Comparison of ENCODE assay signal across 1 cellular context in genomic region chr10:13823046-13823711, GRCh38.
TF ChIP-seq lines count a peak whose summit lies in the region.

No MANE protein-coding gene starts in this region.

TF ChIP-seq in WTC11, 78 proteins besides CTCF, POLR2A, EP300 and RAD21 (continues in another document):
- TF ChIP-seq, protein P1, sequence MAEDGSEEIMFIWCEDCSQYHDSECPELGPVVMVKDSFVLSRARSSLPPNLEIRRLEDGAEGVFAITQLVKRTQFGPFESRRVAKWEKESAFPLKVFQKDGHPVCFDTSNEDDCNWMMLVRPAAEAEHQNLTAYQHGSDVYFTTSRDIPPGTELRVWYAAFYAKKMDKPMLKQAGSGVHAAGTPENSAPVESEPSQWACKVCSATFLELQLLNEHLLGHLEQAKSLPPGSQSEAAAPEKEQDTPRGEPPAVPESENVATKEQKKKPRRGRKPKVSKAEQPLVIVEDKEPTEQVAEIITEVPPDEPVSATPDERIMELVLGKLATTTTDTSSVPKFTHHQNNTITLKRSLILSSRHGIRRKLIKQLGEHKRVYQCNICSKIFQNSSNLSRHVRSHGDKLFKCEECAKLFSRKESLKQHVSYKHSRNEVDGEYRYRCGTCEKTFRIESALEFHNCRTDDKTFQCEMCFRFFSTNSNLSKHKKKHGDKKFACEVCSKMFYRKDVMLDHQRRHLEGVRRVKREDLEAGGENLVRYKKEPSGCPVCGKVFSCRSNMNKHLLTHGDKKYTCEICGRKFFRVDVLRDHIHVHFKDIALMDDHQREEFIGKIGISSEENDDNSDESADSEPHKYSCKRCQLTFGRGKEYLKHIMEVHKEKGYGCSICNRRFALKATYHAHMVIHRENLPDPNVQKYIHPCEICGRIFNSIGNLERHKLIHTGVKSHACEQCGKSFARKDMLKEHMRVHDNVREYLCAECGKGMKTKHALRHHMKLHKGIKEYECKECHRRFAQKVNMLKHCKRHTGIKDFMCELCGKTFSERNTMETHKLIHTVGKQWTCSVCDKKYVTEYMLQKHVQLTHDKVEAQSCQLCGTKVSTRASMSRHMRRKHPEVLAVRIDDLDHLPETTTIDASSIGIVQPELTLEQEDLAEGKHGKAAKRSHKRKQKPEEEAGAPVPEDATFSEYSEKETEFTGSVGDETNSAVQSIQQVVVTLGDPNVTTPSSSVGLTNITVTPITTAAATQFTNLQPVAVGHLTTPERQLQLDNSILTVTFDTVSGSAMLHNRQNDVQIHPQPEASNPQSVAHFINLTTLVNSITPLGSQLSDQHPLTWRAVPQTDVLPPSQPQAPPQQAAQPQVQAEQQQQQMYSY (CRISPR knock-in tag; IDR thresholded peaks at IDR 0.05) = no peak
- TF ChIP-seq ATF1 (CRISPR knock-in tag; IDR thresholded peaks at IDR 0.05) (no peak), ZNF219 (CRISPR knock-in tag; IDR thresholded peaks at IDR 0.05; ENCODE audit: borderline replicate concordance) (no peak), ZNF121 (CRISPR knock-in tag; IDR thresholded peaks at IDR 0.05) (no peak), RORB (CRISPR knock-in tag; IDR thresholded peaks at IDR 0.05) (no peak), GRHL2 (CRISPR knock-in tag; IDR thresholded peaks at IDR 0.05; ENCODE audit: insufficient replicate concordance, severe bottlenecking) (no peak), ZNF232 (CRISPR knock-in tag; IDR thresholded peaks at IDR 0.05) (no peak), ZNF317 (CRISPR knock-in tag; IDR thresholded peaks at IDR 0.05; ENCODE audit: borderline replicate concordance, low read depth) (no peak), ZBTB43 (CRISPR knock-in tag; IDR thresholded peaks at IDR 0.05) (no peak), RELA (CRISPR knock-in tag; IDR thresholded peaks at IDR 0.05; ENCODE audit: borderline replicate concordance) (no peak), ATF2 (CRISPR knock-in tag; IDR thresholded peaks at IDR 0.05; ENCODE audit: borderline replicate concordance, low read depth) (no peak), ZNF671 (CRISPR knock-in tag; IDR thresholded peaks at IDR 0.05) (no peak), KAT7 (CRISPR knock-in tag; IDR thresholded peaks at IDR 0.05; ENCODE audit: borderline replicate concordance) (no peak), ZBTB21 (CRISPR knock-in tag; IDR thresholded peaks at IDR 0.05; ENCODE audit: borderline replicate concordance) (no peak), IRF1 (CRISPR knock-in tag; IDR thresholded peaks at IDR 0.05) (no peak), JAZF1 (CRISPR knock-in tag; IDR thresholded peaks at IDR 0.05) (no peak), FOXP1 (CRISPR knock-in tag; IDR thresholded peaks at IDR 0.05; ENCODE audit: borderline replicate concordance) (no peak), ZNF396 (CRISPR knock-in tag; IDR thresholded peaks at IDR 0.05; ENCODE audit: borderline replicate concordance) (no peak), ZNF263 (CRISPR knock-in tag; IDR thresholded peaks at IDR 0.05; ENCODE audit: low read depth) (peak; percentile 72; the same call in 1 of the 2 replicates), ATF6 (CRISPR knock-in tag; IDR thresholded peaks at IDR 0.05) (no peak), CDX4 (CRISPR knock-in tag; IDR thresholded peaks at IDR 0.05; ENCODE audit: borderline replicate concordance) (no peak), GABPB1 (CRISPR knock-in tag; IDR thresholded peaks at IDR 0.05) (no peak), NFE2L1 (CRISPR knock-in tag; IDR thresholded peaks at IDR 0.05) (0 out of 2 replicates have a peak, but pooled peaks have one; percentile 26), E2F4 (CRISPR knock-in tag; IDR thresholded peaks at IDR 0.05; ENCODE audit: borderline replicate concordance, low read depth) (no peak), TCF7 (CRISPR knock-in tag; IDR thresholded peaks at IDR 0.05; ENCODE audit: low read depth) (no peak), CREB1 (CRISPR knock-in tag; IDR thresholded peaks at IDR 0.05) (no peak), TEAD1 (CRISPR knock-in tag; IDR thresholded peaks at IDR 0.05) (peak; percentile 79; the same call in 1 of the 2 replicates)
- TF ChIP-seq, protein P2, sequence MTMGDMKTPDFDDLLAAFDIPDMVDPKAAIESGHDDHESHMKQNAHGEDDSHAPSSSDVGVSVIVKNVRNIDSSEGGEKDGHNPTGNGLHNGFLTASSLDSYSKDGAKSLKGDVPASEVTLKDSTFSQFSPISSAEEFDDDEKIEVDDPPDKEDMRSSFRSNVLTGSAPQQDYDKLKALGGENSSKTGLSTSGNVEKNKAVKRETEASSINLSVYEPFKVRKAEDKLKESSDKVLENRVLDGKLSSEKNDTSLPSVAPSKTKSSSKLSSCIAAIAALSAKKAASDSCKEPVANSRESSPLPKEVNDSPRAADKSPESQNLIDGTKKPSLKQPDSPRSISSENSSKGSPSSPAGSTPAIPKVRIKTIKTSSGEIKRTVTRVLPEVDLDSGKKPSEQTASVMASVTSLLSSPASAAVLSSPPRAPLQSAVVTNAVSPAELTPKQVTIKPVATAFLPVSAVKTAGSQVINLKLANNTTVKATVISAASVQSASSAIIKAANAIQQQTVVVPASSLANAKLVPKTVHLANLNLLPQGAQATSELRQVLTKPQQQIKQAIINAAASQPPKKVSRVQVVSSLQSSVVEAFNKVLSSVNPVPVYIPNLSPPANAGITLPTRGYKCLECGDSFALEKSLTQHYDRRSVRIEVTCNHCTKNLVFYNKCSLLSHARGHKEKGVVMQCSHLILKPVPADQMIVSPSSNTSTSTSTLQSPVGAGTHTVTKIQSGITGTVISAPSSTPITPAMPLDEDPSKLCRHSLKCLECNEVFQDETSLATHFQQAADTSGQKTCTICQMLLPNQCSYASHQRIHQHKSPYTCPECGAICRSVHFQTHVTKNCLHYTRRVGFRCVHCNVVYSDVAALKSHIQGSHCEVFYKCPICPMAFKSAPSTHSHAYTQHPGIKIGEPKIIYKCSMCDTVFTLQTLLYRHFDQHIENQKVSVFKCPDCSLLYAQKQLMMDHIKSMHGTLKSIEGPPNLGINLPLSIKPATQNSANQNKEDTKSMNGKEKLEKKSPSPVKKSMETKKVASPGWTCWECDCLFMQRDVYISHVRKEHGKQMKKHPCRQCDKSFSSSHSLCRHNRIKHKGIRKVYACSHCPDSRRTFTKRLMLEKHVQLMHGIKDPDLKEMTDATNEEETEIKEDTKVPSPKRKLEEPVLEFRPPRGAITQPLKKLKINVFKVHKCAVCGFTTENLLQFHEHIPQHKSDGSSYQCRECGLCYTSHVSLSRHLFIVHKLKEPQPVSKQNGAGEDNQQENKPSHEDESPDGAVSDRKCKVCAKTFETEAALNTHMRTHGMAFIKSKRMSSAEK (CRISPR knock-in tag; IDR thresholded peaks at IDR 0.05; ENCODE audit: borderline replicate concordance) = 0 out of 2 replicates have a peak, but pooled peaks have one; percentile 35
- TF ChIP-seq, protein P3, sequence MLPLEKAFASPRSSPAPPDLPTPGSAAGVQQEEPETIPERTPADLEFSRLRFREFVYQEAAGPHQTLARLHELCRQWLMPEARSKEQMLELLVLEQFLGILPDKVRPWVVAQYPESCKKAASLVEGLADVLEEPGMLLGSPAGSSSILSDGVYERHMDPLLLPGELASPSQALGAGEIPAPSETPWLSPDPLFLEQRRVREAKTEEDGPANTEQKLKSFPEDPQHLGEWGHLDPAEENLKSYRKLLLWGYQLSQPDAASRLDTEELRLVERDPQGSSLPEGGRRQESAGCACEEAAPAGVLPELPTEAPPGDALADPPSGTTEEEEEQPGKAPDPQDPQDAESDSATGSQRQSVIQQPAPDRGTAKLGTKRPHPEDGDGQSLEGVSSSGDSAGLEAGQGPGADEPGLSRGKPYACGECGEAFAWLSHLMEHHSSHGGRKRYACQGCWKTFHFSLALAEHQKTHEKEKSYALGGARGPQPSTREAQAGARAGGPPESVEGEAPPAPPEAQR (CRISPR knock-in tag; IDR thresholded peaks at IDR 0.05) = no peak
- TF ChIP-seq, protein P4, sequence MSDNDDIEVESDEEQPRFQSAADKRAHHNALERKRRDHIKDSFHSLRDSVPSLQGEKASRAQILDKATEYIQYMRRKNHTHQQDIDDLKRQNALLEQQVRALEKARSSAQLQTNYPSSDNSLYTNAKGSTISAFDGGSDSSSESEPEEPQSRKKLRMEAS (CRISPR knock-in tag; IDR thresholded peaks at IDR 0.05) = peak; percentile 64
- TF ChIP-seq, protein P5, sequence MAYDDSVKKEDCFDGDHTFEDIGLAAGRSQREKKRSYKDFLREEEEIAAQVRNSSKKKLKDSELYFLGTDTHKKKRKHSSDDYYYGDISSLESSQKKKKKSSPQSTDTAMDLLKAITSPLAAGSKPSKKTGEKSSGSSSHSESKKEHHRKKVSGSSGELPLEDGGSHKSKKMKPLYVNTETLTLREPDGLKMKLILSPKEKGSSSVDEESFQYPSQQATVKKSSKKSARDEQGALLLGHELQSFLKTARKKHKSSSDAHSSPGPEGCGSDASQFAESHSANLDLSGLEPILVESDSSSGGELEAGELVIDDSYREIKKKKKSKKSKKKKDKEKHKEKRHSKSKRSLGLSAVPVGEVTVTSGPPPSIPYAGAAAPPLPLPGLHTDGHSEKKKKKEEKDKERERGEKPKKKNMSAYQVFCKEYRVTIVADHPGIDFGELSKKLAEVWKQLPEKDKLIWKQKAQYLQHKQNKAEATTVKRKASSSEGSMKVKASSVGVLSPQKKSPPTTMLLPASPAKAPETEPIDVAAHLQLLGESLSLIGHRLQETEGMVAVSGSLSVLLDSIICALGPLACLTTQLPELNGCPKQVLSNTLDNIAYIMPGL (CRISPR knock-in tag; IDR thresholded peaks at IDR 0.05) = no peak
- TF ChIP-seq, protein P6, sequence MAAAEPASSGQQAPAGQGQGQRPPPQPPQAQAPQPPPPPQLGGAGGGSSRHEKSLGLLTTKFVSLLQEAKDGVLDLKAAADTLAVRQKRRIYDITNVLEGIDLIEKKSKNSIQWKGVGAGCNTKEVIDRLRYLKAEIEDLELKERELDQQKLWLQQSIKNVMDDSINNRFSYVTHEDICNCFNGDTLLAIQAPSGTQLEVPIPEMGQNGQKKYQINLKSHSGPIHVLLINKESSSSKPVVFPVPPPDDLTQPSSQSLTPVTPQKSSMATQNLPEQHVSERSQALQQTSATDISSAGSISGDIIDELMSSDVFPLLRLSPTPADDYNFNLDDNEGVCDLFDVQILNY (CRISPR knock-in tag; IDR thresholded peaks at IDR 0.05) = no peak
- TF ChIP-seq, protein P7, sequence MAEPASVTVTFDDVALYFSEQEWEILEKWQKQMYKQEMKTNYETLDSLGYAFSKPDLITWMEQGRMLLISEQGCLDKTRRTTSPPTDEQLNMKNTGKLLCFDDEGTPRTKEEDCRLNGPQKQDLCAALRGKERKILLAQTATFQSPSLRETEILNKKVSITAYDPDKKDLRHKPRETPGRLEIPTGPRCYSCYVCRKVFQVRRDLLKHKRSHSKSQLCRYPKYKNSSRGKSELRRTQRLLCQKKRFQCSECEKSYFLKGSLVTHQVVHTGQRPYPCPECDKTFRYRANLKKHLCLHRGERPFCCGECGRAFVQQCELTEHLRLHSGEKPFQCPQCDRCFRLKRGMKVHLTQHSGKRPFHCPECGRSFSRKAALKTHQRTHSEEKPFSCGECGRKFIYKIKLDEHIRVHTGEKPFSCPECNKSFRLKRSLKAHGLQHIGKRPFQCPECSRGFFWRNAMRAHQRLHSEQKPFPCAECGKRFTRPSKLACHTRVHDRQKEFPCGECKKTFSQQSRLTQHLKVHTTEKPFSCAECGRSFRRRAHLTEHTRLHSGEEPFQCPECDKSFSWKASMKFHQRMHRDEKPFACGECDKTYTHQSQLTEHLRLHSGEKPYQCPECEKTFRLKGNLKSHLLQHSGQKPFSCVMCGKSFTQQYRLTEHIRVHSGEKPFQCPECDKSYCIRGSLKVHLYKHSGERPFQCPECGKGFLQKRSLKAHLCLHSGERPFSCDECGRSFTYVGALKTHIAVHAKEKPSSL (CRISPR knock-in tag; conservative IDR thresholded peaks at IDR 0.05) = no peak
